Comparison of ENCODE assay signal across 8 cellular contexts in the genomic region with DNA sequence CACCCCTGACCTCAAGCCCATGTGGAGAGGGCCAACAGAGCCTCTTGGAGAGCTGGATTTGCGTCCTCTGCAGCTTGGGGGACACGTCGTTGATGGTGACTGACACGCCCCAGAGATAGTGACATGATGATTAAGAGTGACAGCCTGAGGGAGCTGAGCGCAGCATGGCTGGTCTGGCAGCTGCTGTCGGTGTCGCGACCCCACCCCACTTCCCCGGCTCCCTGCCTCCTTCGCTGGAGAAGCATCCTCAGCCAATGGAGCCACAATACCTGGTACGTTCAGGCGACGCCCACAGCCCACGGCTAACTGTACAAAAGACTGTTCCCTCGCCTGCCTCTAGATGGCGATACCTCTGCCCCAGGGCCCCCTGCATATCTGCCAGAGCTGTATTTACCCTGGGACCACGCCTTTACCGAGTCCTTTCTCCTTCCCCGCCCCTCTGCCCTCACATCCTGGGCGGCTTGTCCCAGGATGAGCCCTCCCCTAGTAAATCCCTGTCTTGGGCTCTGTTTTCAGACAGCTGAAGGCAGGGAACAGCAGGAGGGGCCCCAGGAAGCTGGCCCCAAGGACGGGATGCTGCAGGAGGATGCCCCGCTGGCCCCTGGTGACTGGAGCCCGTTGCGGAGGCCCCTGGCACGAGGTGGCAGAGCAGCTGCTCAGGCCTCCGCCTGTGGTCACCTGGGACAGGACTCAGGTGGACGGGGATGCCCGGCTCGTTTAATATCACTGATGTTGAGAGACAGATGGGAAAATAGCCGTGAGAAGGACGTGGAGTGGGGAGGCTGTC.
DNase-seq lines count a peak whose midpoint lies in the region; ATAC-seq and TF ChIP-seq lines count a peak whose summit lies in the region.

No MANE protein-coding gene starts in this region.

- H3K27ac ChIP-seq in SK-N-SH (ENCODE audit: low read depth in 2 of 2, low read length in 1 of 2): no peak overlapping the region; a peak in 1 of 4 replicates
- no peak overlapping the region for H3K27ac ChIP-seq in ovary
- no peak overlapping the region for H3K27ac ChIP-seq in thyroid gland

- POLR2A ChIA-PET in SK-N-SH (lab: Yijun Ruan, JAX): no interaction called here

- no peaks in the 10 kb centered on the region for H3K36me3 ChIP-seq in MG63
- no peaks in the 10 kb centered on the region for H3K36me3 ChIP-seq in SK-N-SH (replicated peaks in 1 of 2; ENCODE audit: control insufficient read depth in 1 of 2, insufficient read depth in 2 of 2, low read length in 1 of 2)
- no peaks in the 10 kb centered on the region for H3K36me3 ChIP-seq in ovary
- no peaks in the 10 kb centered on the region for H3K36me3 ChIP-seq in thyroid gland

- H4K20me1 ChIP-seq in SK-N-SH (ENCODE audit: insufficient read depth): no peaks in the 10 kb centered on the region

- no peaks in the 10 kb centered on the region for H3K79me2 ChIP-seq in SK-N-SH (ENCODE audit: insufficient read depth)

- intact Hi-C loops in Right ventricle myocardium inferior (cut with DNase I) (loop anchor here (1.0 to 10.0 kb wide), 2 partner anchors 200 to 275 kb away; partner anchors contain the start of gene NRXN2), ovary (cut with DNase I) (loop anchor here in 3 of 4 donors (2.0 to 10.0 kb wide), 2 partner anchors 203 to 205 kb away; no protein-coding TSS in a partner anchor), thyroid gland (cut with DNase I) (no loop called here)

- peak overlapping the region; percentile 79 for H3K4me2 ChIP-seq in SK-N-SH

- H3K4me3 ChIP-seq in MG63: no peak overlapping the region; the same call in 1 of the 2 replicates
- peak overlapping the region; percentile 31 to 43 for H3K4me3 ChIP-seq in SK-N-SH (ENCODE audit: low read depth in 2 of 2, low read length in 1 of 2)
- no peak overlapping the region for H3K4me3 ChIP-seq in ovary
- peak overlapping the region in 1 of 3 donors; percentile 19 for H3K4me3 ChIP-seq in thyroid gland (replicated peaks in 1 of 3)

- H3K4me1 ChIP-seq in SK-N-SH (ENCODE audit: control insufficient read depth in 1 of 2, insufficient read depth in 2 of 2, low read depth in 1 of 2, low read length in 1 of 2) (peaks cover 0 to 16% of the 10 kb centered on the region in 2 experiments; a peak in 1 of 4 replicates), ovary (ENCODE audit: insufficient read depth) (peaks cover 8% of the 10 kb centered on the region), thyroid gland (peaks cover 11 to 15% of the 10 kb centered on the region in 2 donors)

- TF ChIP-seq CTCF in SK-N-SH (IDR thresholded peaks at IDR 0.05): peak; percentile 78
- TF ChIP-seq CTCF in ovary (IDR thresholded peaks at IDR 0.05): peak; percentile 13 to 26 (median 22)
- peak; percentile 42 to 82 (median 50) for TF ChIP-seq CTCF in thyroid gland (IDR thresholded peaks at IDR 0.05)

- peak; percentile 38 for TF ChIP-seq RAD21 in SK-N-SH (IDR thresholded peaks at IDR 0.05; ENCODE audit: low read length)

- H3K9me3 ChIP-seq in MG63 (no peaks in the 10 kb centered on the region), SK-N-SH (no peaks in the 10 kb centered on the region), ovary (no peaks in the 10 kb centered on the region), thyroid gland (no peaks in the 10 kb centered on the region)

- CTCF ChIA-PET in SK-N-SH (lab: Yijun Ruan, JAX): interaction anchor here (0.6 to 8.1 kb wide), 93 partner anchors 8 to 489 kb away, joined by 3 to 121 read pairs (median 5); partner anchors contain the start of genes PRDX5 and TRMT112

- TF ChIP-seq POLR2A in ovary (IDR thresholded peaks at IDR 0.05): no peak
- TF ChIP-seq POLR2A in thyroid gland (IDR thresholded peaks at IDR 0.05): no peak

- peak; percentile 81 for ATAC-seq in Right ventricle myocardium inferior

- no peaks in the 10 kb centered on the region for H3F3A ChIP-seq in SK-N-SH (replicated peaks; ENCODE audit: insufficient read depth)

- DNase-seq in activated gamma-delta T cell treated with Interleukin-2 at 50 U/mL for 16 hours (peak; percentile 66), activated gamma-delta T cell (lab: John Stamatoyannopoulos, UW) (no peak), MG63 (peak; percentile 58), SK-N-SH (peak; percentile 89), Right ventricle myocardium inferior (ENCODE audit: missing footprints) (peak; percentile 79), ovary (peak; percentile 12 to 53 (median 34)), thyroid gland (peak; percentile 49 to 54)
- DNase-seq in activated naive CD4-positive, alpha-beta T cell treated with anti-CD3 and anti-CD28 coated beads, Interleukin-2, amount 50 U/mL, for 16 hours: peak; percentile 78

- H3K27me3 ChIP-seq in MG63 (no peaks in the 10 kb centered on the region), SK-N-SH (ENCODE audit: insufficient read depth) (peaks cover 12% of the 10 kb centered on the region; the same call in 1 of the 2 replicates), ovary (no peaks in the 10 kb centered on the region), thyroid gland (no peaks in the 10 kb centered on the region)

- 27% methylated on average over 24 of the region's 31 CpGs for WGBS in SK-N-SH (ENCODE audit: low lambda C conversion rate)
- WGBS in ovary, 3 donors: 24 to 32% (median 28%) methylated on average over 30 to 31 of the region's 31 CpGs
- WGBS in thyroid gland, 2 donors: 28 to 43% methylated on average over 16 to 31 of the region's 31 CpGs

- TF ChIP-seq EP300 in SK-N-SH (IDR thresholded peaks at IDR 0.05; ENCODE audit: borderline replicate concordance in 1 of 2, low read depth in 1 of 2, low read length in 1 of 2) (no peak), ovary (IDR thresholded peaks at IDR 0.05) (no peak)

- no peak overlapping the region for H3K9ac ChIP-seq in SK-N-SH

- H2AFZ ChIP-seq in SK-N-SH (ENCODE audit: low read depth): peak overlapping the region; percentile 82; the same call in 1 of the 2 replicates

- no peaks in the 10 kb centered on the region for H3K9me2 ChIP-seq in SK-N-SH

TF ChIP-seq in SK-N-SH, 30 proteins besides CTCF, POLR2A, EP300 and RAD21 (continues in another document):
- TF ChIP-seq FOXM1 (IDR thresholded peaks at IDR 0.05; ENCODE audit: low read depth) (no peak), NRF1 (IDR thresholded peaks at IDR 0.05; ENCODE audit: low read depth, low read length) (no peak), IRF3 (IDR thresholded peaks at IDR 0.05; ENCODE audit: low read depth, low read length) (no peak), SIN3A (IDR thresholded peaks at IDR 0.05; ENCODE audit: borderline replicate concordance, low read depth, low read length) (no peak), MAX (IDR thresholded peaks at IDR 0.05; ENCODE audit: low read depth) (no peak), RFX5 (IDR thresholded peaks at IDR 0.05; ENCODE audit: low read length) (no peak), JUND (IDR thresholded peaks at IDR 0.05) (no peak), TAF1 (IDR thresholded peaks at IDR 0.05; ENCODE audit: borderline replicate concordance, low read depth, low read length) (no peak), MXI1 (IDR thresholded peaks at IDR 0.05; ENCODE audit: low read depth, low read length) (no peak), SMC3 (IDR thresholded peaks at IDR 0.05; ENCODE audit: low read depth, low read length) (peak; percentile 24; the same call in 1 of the 2 replicates), FOSL2 (IDR thresholded peaks at IDR 0.05; ENCODE audit: borderline replicate concordance, low read depth) (no peak), ELF1 (IDR thresholded peaks at IDR 0.05) (no peak), FOXJ3 (CRISPR knock-in tag; IDR thresholded peaks at IDR 0.05) (no peak)
- TF ChIP-seq, protein P1, sequence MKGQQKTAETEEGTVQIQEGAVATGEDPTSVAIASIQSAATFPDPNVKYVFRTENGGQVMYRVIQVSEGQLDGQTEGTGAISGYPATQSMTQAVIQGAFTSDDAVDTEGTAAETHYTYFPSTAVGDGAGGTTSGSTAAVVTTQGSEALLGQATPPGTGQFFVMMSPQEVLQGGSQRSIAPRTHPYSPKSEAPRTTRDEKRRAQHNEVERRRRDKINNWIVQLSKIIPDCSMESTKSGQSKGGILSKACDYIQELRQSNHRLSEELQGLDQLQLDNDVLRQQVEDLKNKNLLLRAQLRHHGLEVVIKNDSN (IDR thresholded peaks at IDR 0.05; ENCODE audit: borderline replicate concordance, low read depth): no peak

Comparison
In these comparisons a context has a peak if more than half of its experiments do, and no peak if none do; other contexts are left out.
1. H3K4me3 ChIP-seq: peak in SK-N-SH (2 of 2); none in MG63 (single experiment) and ovary (single experiment).
2. CTCF ChIP-seq: peak in every context shown above with its lines; median percentile 78 in SK-N-SH; 50 in thyroid gland; 22 in ovary.